Comparison of ENCODE assay signal across 20 cellular contexts in the genomic region with DNA sequence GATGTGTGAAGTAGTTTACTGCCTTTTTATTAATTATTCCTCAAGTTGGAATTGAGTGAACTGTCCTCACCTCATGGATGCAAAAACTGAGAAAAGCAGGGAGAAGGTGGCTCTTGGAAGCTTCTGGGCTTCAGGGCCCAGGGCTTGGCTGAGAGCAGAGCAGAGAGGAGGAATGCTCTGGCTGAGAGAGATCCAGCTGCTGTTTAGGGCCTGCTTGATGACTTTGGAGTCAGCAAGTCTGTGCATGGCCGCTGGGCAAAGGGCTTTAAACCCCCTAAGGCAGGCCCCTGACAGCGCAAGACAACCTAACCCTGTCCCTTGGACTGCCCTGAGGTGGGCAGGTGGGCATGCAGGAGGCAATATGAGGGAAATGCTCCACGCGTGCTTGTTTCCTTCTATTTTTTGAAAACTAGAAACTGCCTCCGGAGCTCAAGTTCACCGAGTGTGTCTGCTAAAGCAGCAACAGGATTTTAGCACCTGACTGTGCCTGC. TPM values are rescaled to one million over a fixed set of nuclear protein-coding genes. Genes with fewer than 3 reads are reported as not detected.
DNase-seq lines count a peak whose midpoint lies in the region; ATAC-seq and TF ChIP-seq lines count a peak whose summit lies in the region.
"Had no signal": no experiment of that assay in that cellular context is flagged by ENCODE, and none has a peak within 500 bp of the region (broad histone marks: within the 10 kb centered on the region; RNA-seq: fewer than 3 reads in every experiment).

No MANE protein-coding gene starts in this region.

- H3K4ac ChIP-seq in IMR-90 (ENCODE audit: low read depth, low read length) = no peak overlapping the region; the same call in 1 of the 2 replicates

- peak overlapping the region; percentile 19 for H2AFZ ChIP-seq in IMR-90 (replicated peaks; ENCODE audit: low read length, poor library complexity)
- H2AFZ ChIP-seq in Karpas-422 (ENCODE audit: low read length) = no peak overlapping the region

- no peak for ATAC-seq in IMR-90 (ENCODE audit: low read depth)
- no peak for ATAC-seq in gastroesophageal sphincter
- ATAC-seq in HG03108 (IDR thresholded peaks at IDR 0.05; ENCODE audit: unreplicated experiment) = no peak
- no peak for ATAC-seq in naive thymus-derived CD8-positive, alpha-beta T cell
- ATAC-seq: natural killer cell had no signal

- H3K36me3 ChIP-seq in IMR-90 (ENCODE audit: control insufficient read depth, insufficient read depth, low read length) (peaks cover 72% of the 10 kb centered on the region), gastroesophageal sphincter (no peaks in the 10 kb centered on the region), stomach smooth muscle (ENCODE audit: control insufficient read depth in 2 of 2, insufficient read depth in 2 of 2, low read length in 2 of 2) (no peaks in the 10 kb centered on the region), Karpas-422 (ENCODE audit: insufficient read depth, low read length) (no peaks in the 10 kb centered on the region)

- H3K18ac ChIP-seq in IMR-90 (ENCODE audit: low read depth, low read length) = no peak overlapping the region; the same call in 1 of the 2 replicates

- CTCF ChIA-PET in IMR-90 (lab: Yijun Ruan, JAX) = interaction anchor here (0.6 to 1.8 kb wide), 2 partner anchors 25 to 1459 kb away, joined by 3 to 5 read pairs; no protein-coding TSS in a partner anchor

- H3K4me1 ChIP-seq in IMR-90 (ENCODE audit: control insufficient read depth, insufficient read depth, low read length) (peaks cover 51% of the 10 kb centered on the region), gastroesophageal sphincter (peaks cover 0 to 80% (median 41%) of the 10 kb centered on the region in 3 donors), stomach smooth muscle (ENCODE audit: control insufficient read depth, insufficient read depth, low read length) (peaks cover 61% of the 10 kb centered on the region), Karpas-422 (ENCODE audit: low read length) (no peaks in the 10 kb centered on the region)

- H3K9me3 Mint-ChIP-seq in mesothelial cell of epicardium = no peaks in the 10 kb centered on the region
- no peaks in the 10 kb centered on the region for H3K9me3 Mint-ChIP-seq in naive thymus-derived CD8-positive, alpha-beta T cell
- H3K9me3 Mint-ChIP-seq: natural killer cell; T-helper 1 cell treated with Interleukin-12 subunit alpha and Interleukin-12 subunit beta and Interleukin-4 antibody, amounts not matched to agents 30 μg/mL and 1 μg/mL, for 36 hours had no signal

- TF ChIP-seq EP300 in gastroesophageal sphincter (IDR thresholded peaks at IDR 0.05) = no peak

- H3K56ac ChIP-seq in IMR-90 (ENCODE audit: extremely low read depth, insufficient read depth, low read length) = no peak overlapping the region

- no peak for TF ChIP-seq POLR2A in IMR-90 (IDR thresholded peaks at IDR 0.05; ENCODE audit: low read depth, low read length)
- no peak for TF ChIP-seq POLR2A in gastroesophageal sphincter (IDR thresholded peaks at IDR 0.05)

- no peak overlapping the region for H2BK120ac ChIP-seq in IMR-90 (ENCODE audit: low read depth, low read length)

- peak overlapping the region; percentile 0; the same call in 1 of the 2 replicates for H3K14ac ChIP-seq in IMR-90 (replicated peaks; ENCODE audit: low read depth, low read length)

- TF ChIP-seq RAD21 in IMR-90 (IDR thresholded peaks at IDR 0.05; ENCODE audit: low read length) = no peak

- peaks cover 29 to 79% of the 10 kb centered on the region in 2 experiments for H3K79me1 ChIP-seq in IMR-90 (ENCODE audit: low read depth in 1 of 2, low read length in 2 of 2)

- BruUV-seq in IMR-90 (replicated peaks; lab: Mats Ljungman, UMichigan) = no TSS peak

- H3K4me2 ChIP-seq in IMR-90 (ENCODE audit: low read depth, low read length) (no peak overlapping the region), Karpas-422 (ENCODE audit: low read depth, low read length, poor library complexity, severe bottlenecking) (no peak overlapping the region)

- H4K91ac ChIP-seq in IMR-90 (ENCODE audit: insufficient read depth, low read depth, low read length) = no peak overlapping the region

- peaks cover 82% of the 10 kb centered on the region for H4K20me1 ChIP-seq in IMR-90 (ENCODE audit: insufficient read depth, low read length)
- no peaks in the 10 kb centered on the region for H4K20me1 ChIP-seq in Karpas-422 (ENCODE audit: insufficient read depth, low read depth, low read length)

- H3K9me1 ChIP-seq in IMR-90 (ENCODE audit: insufficient read depth, low read length) = peaks cover 18% of the 10 kb centered on the region

- peaks cover 71% of the 10 kb centered on the region for H3K4me1 Mint-ChIP-seq in mesothelial cell of epicardium
- H3K4me1 Mint-ChIP-seq in naive thymus-derived CD8-positive, alpha-beta T cell = peaks cover 2 to 10% (median 5%) of the 10 kb centered on the region in 4 donors

- no peaks in the 10 kb centered on the region for H3K79me2 ChIP-seq in Karpas-422 (ENCODE audit: low read length)

- 35% methylated on average over 2 of the region's 6 CpGs; no CpG with 5 or more reads in 1 of the 2 experiments for WGBS in IMR-90 (ENCODE audit: extremely low coverage in 2 of 2, insufficient read length in 1 of 2), 2 experiments
- 40% methylated on average over 3 of the region's 6 CpGs; no CpG with 5 or more reads in 1 of the 2 donors for whole genome bisulfite sequencing in gastroesophageal sphincter (ENCODE audit: low coverage in 1 of 2), 2 donors

- H3K9me2 ChIP-seq in Karpas-422 (replicated peaks; ENCODE audit: insufficient read depth, low read length) = no peaks in the 10 kb centered on the region

- H2BK15ac ChIP-seq in IMR-90 (ENCODE audit: low read depth, low read length) = no peak overlapping the region; the same call in 2 of the 3 replicates

- intact Hi-C loops in IMR-90 (cut with micrococcal nuclease) = no loop called here

- dilution Hi-C loops in IMR-90 (cut with HindIII; ENCODE audit: low sequenced_read_pairs, unreplicated experiment) = no loop called here

- POLR2A ChIA-PET in IMR-90 (lab: Charles Lee; ENCODE audit: unreplicated experiment) = interaction anchor here (0.6 kb wide), 1 partner anchor 176 kb away, joined by 3 read pairs; no protein-coding TSS in a partner anchor
- POLR2A ChIA-PET in naive thymus-derived CD8-positive, alpha-beta T cell (lab: Charles Lee) = no interaction called here

- H3K4me3 Mint-ChIP-seq in mesothelial cell of epicardium = no peak overlapping the region
- H3K4me3 Mint-ChIP-seq in naive thymus-derived CD8-positive, alpha-beta T cell = no peak overlapping the region
- H3K4me3 Mint-ChIP-seq: natural killer cell; T-helper 1 cell treated with Interleukin-12 subunit alpha and Interleukin-12 subunit beta and Interleukin-4 antibody, amounts not matched to agents 30 μg/mL and 1 μg/mL, for 36 hours had no signal

- no peaks in the 10 kb centered on the region for H3K9me3 ChIP-seq in IMR-90 (ENCODE audit: control insufficient read depth, insufficient read depth, low read length)
- no peaks in the 10 kb centered on the region for H3K9me3 ChIP-seq in gastroesophageal sphincter
- no peaks in the 10 kb centered on the region for H3K9me3 ChIP-seq in stomach smooth muscle (ENCODE audit: control insufficient read depth in 2 of 2, low read length in 2 of 2)
- no peaks in the 10 kb centered on the region for H3K9me3 ChIP-seq in Karpas-422 (ENCODE audit: low read length)

- peak overlapping the region in 1 of 2 experiments; percentile 17; a peak in 1 of 4 replicates for H4K8ac ChIP-seq in IMR-90 (ENCODE audit: low read depth in 2 of 2, low read length in 2 of 2)

- H3K27me3 ChIP-seq in IMR-90 (ENCODE audit: control insufficient read depth, insufficient read depth, low read length) = no peaks in the 10 kb centered on the region
- no peaks in the 10 kb centered on the region for H3K27me3 ChIP-seq in gastroesophageal sphincter
- H3K27me3 ChIP-seq in stomach smooth muscle (ENCODE audit: control insufficient read depth in 1 of 2, insufficient read depth in 2 of 2, low read length in 2 of 2) = no peaks in the 10 kb centered on the region
- H3K27me3 ChIP-seq in Karpas-422 (ENCODE audit: low read length) = no peaks in the 10 kb centered on the region

- H3K36me3 Mint-ChIP-seq in mesothelial cell of epicardium = peaks cover 33% of the 10 kb centered on the region
- no peaks in the 10 kb centered on the region for H3K36me3 Mint-ChIP-seq in naive thymus-derived CD8-positive, alpha-beta T cell
- H3K36me3 Mint-ChIP-seq: natural killer cell had no signal

- H3K23ac ChIP-seq in IMR-90 (ENCODE audit: low read depth, low read length) = peak overlapping the region; percentile 6

- H3K4me3 ChIP-seq in IMR-90 (ENCODE audit: insufficient read depth, low read depth, low read length) (no peak overlapping the region), gastroesophageal sphincter (no peak overlapping the region), stomach smooth muscle (ENCODE audit: low read length in 2 of 2) (peak overlapping the region in 1 of 2 donors; percentile 44), Karpas-422 (ENCODE audit: low read length) (no peak overlapping the region)
- H3K4me3 ChIP-seq: lung had no signal

- H3K27ac ChIP-seq in IMR-90 (ENCODE audit: insufficient read depth, low read length) (peak overlapping the region; percentile 56; the same call in 1 of the 2 replicates), gastroesophageal sphincter (peak overlapping the region; percentile 52 to 86 (median 81)), stomach smooth muscle (ENCODE audit: low read length) (peak overlapping the region; percentile 80), Karpas-422 (ENCODE audit: low read length) (no peak overlapping the region)

- TF ChIP-seq CTCF in IMR-90 (conservative IDR thresholded peaks at IDR 0.05; ENCODE audit: low read depth, low read length) (no peak), gastroesophageal sphincter (IDR thresholded peaks at IDR 0.05) (no peak), mesothelial cell of epicardium (IDR thresholded peaks at IDR 0.05; ENCODE audit: unreplicated experiment) (no peak)

- H2AK9ac ChIP-seq in IMR-90 (replicated peaks; ENCODE audit: low read depth, low read length, poor library complexity) = no peak overlapping the region

- no peak overlapping the region for H2BK20ac ChIP-seq in IMR-90 (ENCODE audit: low read depth, low read length)

- H2BK5ac ChIP-seq in IMR-90 (ENCODE audit: low read depth, low read length, poor library complexity, severe bottlenecking) = peak overlapping the region; percentile 17

- peak overlapping the region; percentile 69 for H3K27ac Mint-ChIP-seq in mesothelial cell of epicardium
- no peak overlapping the region for H3K27ac Mint-ChIP-seq in naive thymus-derived CD8-positive, alpha-beta T cell
- H3K27ac Mint-ChIP-seq: natural killer cell; T-helper 1 cell treated with Interleukin-12 subunit alpha and Interleukin-12 subunit beta and Interleukin-4 antibody, amounts not matched to agents 30 μg/mL and 1 μg/mL, for 36 hours had no signal

- in situ Hi-C loops in IMR-90 (cut with MboI; ENCODE audit: low sequenced_read_pairs) = no loop called here

- H3K9ac ChIP-seq in IMR-90 (ENCODE audit: low read depth, low read length) (peak overlapping the region; percentile 28), stomach smooth muscle (ENCODE audit: low read length in 2 of 2) (peak overlapping the region in 1 of 2 donors; percentile 47), Karpas-422 (ENCODE audit: low read length) (no peak overlapping the region)

- DNase-seq in IMR-90 (no peak), mesothelial cell of epicardium (ENCODE audit: low spot score in 2 of 2, unreplicated experiment in 2 of 2) (no peak), Karpas-422 (no peak)
- no peak for DNase-seq in stimulated activated CD8-positive, alpha-beta memory T cell treated with anti-CD3 and anti-CD28 coated beads, Interleukin-4, amount 100 ng/mL, for 48 hours
- DNase-seq in naive thymus-derived CD8-positive, alpha-beta T cell = no peak
- DNase-seq: activated CD4-positive, alpha-beta T cell treated with anti-CD3 and anti-CD28 coated beads, Interleukin-2, amount 50 U/mL, for 4 hours; activated gamma-delta T cell; amniotic stem cell; effector memory CD4-positive, alpha-beta T cell; Kasumi-1; natural killer cell; NCI-H1105 treated with DMSO at 0.1 percent for 48 hours; NCI-H526; SHP77 treated with DMSO at 0.1 percent for 48 hours; stimulated activated CD4-positive, alpha-beta T cell treated with anti-CD3 and anti-CD28 coated beads, Interleukin-12 subunit alpha, Interleukin-12 subunit beta, amount 100 ng/mL, for 4 hours had no signal

- peak overlapping the region; percentile 16; the same call in 1 of the 2 replicates for H4K5ac ChIP-seq in IMR-90 (ENCODE audit: low read depth, low read length)

- no peak overlapping the region for H2AK5ac ChIP-seq in IMR-90 (ENCODE audit: low read depth, low read length)

- H3K27me3 Mint-ChIP-seq in mesothelial cell of epicardium (ENCODE audit: low read depth) = no peaks in the 10 kb centered on the region
- peaks cover 21 to 81% (median 53%) of the 10 kb centered on the region in 5 donors for H3K27me3 Mint-ChIP-seq in naive thymus-derived CD8-positive, alpha-beta T cell

RNA-seq across cellular contexts. Expression of a gene that starts 8.6 kb away (rescaled TPM):
- total RNA-seq in IMR-90 (2012; rRNA removed) (87.5 and 259 TPM in 2 replicates), gastroesophageal sphincter (100 to 1,000 TPM in 2 of 4 donors, 10 to 100 TPM in 2; 34.1 to 116 (median 84.6) TPM), mesothelial cell of epicardium (24.8 to 26.9 TPM (median 26.0 TPM) in 3 replicates)
- 157 and 270 TPM in 2 replicates for polyA plus RNA-seq in IMR-90 (2012; rRNA removed)
- polyA plus RNA-seq in IMR-90 (2012; cell fraction: cytosol; rRNA removed) = 105 and 264 TPM in 2 replicates
- polyA plus RNA-seq in IMR-90 (2012; cell fraction: nucleus; rRNA removed; ENCODE audit: low replicate concordance) = 249 and 547 TPM in 2 replicates
- not detected for total RNA-seq in naive thymus-derived CD8-positive, alpha-beta T cell
- polyA plus RNA-seq in naive thymus-derived CD8-positive, alpha-beta T cell = not detected
- not detected in 2 replicates for total RNA-seq in Karpas-422 (2014; rRNA removed; shearing (Covaris generic); ENCODE audit: low replicate concordance)
- total RNA-seq: natural killer cell had no signal

Comparison
In these comparisons a context has a peak if more than half of its experiments do, and no peak if none do; other contexts are left out.
1. RNA of a gene that starts 8.6 kb away (total RNA-seq): 34.1 to 116 TPM in gastroesophageal sphincter, 87.5 to 259 TPM in IMR-90 and 24.8 to 26.9 TPM in mesothelial cell of epicardium; not detected in naive thymus-derived CD8-positive, alpha-beta T cell and not detected in Karpas-422; every median in the first group is over 10 times any median in the second.